Comparison of ENCODE assay signal across 14 cellular contexts in genomic region chr1:30033276-30034104, GRCh38.
DNase-seq lines count a peak whose midpoint lies in the region; ATAC-seq and TF ChIP-seq lines count a peak whose summit lies in the region.
"Had no signal": no experiment of that assay in that cellular context is flagged by ENCODE, and none has a peak within 500 bp of the region (broad histone marks: within the 10 kb centered on the region; RNA-seq: fewer than 3 reads in every experiment).

No MANE protein-coding gene starts in this region.

- H3K4me1 Mint-ChIP-seq in natural killer cell treated with Interleukin-12 subunit alpha and Interleukin-12 subunit beta and Interleukin-15 and Interleukin-18, amount 100 ng/mL, for 72 hours (ENCODE audit: low read depth in 2 of 2) = peaks cover 0 to 3% of the 10 kb centered on the region in 2 donors
- H3K4me1 Mint-ChIP-seq in natural killer cell = no peaks in the 10 kb centered on the region
- H3K4me1 Mint-ChIP-seq: CD8-positive, alpha-beta memory T cell; IgD-negative memory B cell had no signal

- H3K4me3 Mint-ChIP-seq in natural killer cell treated with Interleukin-12 subunit alpha and Interleukin-12 subunit beta and Interleukin-15 and Interleukin-18, amount 100 ng/mL, for 72 hours = no peak overlapping the region
- no peak overlapping the region for H3K4me3 Mint-ChIP-seq in natural killer cell
- H3K4me3 Mint-ChIP-seq: CD8-positive, alpha-beta memory T cell; IgD-negative memory B cell had no signal

- no peaks in the 10 kb centered on the region for H3K4me1 ChIP-seq in lung (ENCODE audit: control insufficient read depth in 2 of 2, insufficient read depth in 2 of 2, low read length in 2 of 2)
- H3K4me1 ChIP-seq: BLaER1 treated with 17β-estradiol and CSF1 and Interleukin-3, amounts not matched to agents 10 nM and 100 nM had no signal

- H3K9me3 Mint-ChIP-seq in natural killer cell treated with Interleukin-12 subunit alpha and Interleukin-12 subunit beta and Interleukin-15 and Interleukin-18, amount 100 ng/mL, for 72 hours = peaks cover 2% of the 10 kb centered on the region
- H3K9me3 Mint-ChIP-seq in natural killer cell = peaks cover 2% of the 10 kb centered on the region in 2 donors

- H3K4me3 ChIP-seq in lung = no peak overlapping the region
- H3K4me3 ChIP-seq: BLaER1 treated with 17β-estradiol and CSF1 and Interleukin-3, amounts not matched to agents 10 nM and 100 nM had no signal

- intact Hi-C loops in natural killer cell (cut with micrococcal nuclease) = no loop called here

- peak; percentile 5 for DNase-seq in natural killer cell treated with Interleukin-12 subunit alpha and Interleukin-12 subunit beta and Interleukin-15 and Interleukin-18, amount 100 ng/mL, for 72 hours (ENCODE audit: low spot score)
- DNase-seq in natural killer cell (no peak), lung (ENCODE audit: low spot score) (peak; percentile 24), ureter (ENCODE audit: low spot score) (peak; percentile 15), islet precursor cell (no peak), AML-193 (lab: John Stamatoyannopoulos, UW) (no peak)
- peak; percentile 17 for DNase-seq in activated CD8-positive, alpha-beta memory T cell treated with anti-CD3 and anti-CD28 coated beads, Interleukin-2, amount 50 U/mL, for 48 hours
- DNase-seq: CD8-positive, alpha-beta memory T cell; Kasumi-1; NCI-H446 treated with DMSO at 0.1 percent for 48 hours; RPMI8226 had no signal

- H3K27ac ChIP-seq in lung (ENCODE audit: low read depth in 1 of 2, low read length in 1 of 2) = no peak overlapping the region
- H3K27ac ChIP-seq: BLaER1 treated with 17β-estradiol and CSF1 and Interleukin-3, amounts not matched to agents 10 nM and 100 nM had no signal

- H3K27me3 ChIP-seq in lung (ENCODE audit: control insufficient read depth, insufficient read depth) = no peaks in the 10 kb centered on the region
- H3K27me3 ChIP-seq: BLaER1 treated with 17β-estradiol and CSF1 and Interleukin-3, amounts not matched to agents 10 nM and 100 nM had no signal

- TF ChIP-seq CTCF in natural killer cell (IDR thresholded peaks at IDR 0.05) = no peak
- TF ChIP-seq CTCF in lung (IDR thresholded peaks at IDR 0.05; ENCODE audit: control extremely low read depth, extremely low read depth) = no peak

- no peak overlapping the region for H3K27ac Mint-ChIP-seq in natural killer cell treated with Interleukin-12 subunit alpha and Interleukin-12 subunit beta and Interleukin-15 and Interleukin-18, amount 100 ng/mL, for 72 hours
- no peak overlapping the region for H3K27ac Mint-ChIP-seq in natural killer cell
- H3K27ac Mint-ChIP-seq: CD8-positive, alpha-beta memory T cell had no signal

- ATAC-seq in natural killer cell treated with Interleukin-12 subunit alpha and Interleukin-12 subunit beta and Interleukin-15 and Interleukin-18, amount 100 ng/mL, for 72 hours = no peak
- ATAC-seq in natural killer cell = no peak
- no peak for ATAC-seq in lung (ENCODE audit: insufficient read depth, low FRiP score)
- ATAC-seq in HG02938 (IDR thresholded peaks at IDR 0.05; ENCODE audit: unreplicated experiment) = no peak

- 87 to 93% methylated on average over 8 of the region's 8 CpGs for WGBS in lung, 2 donors

- H3K27me3 Mint-ChIP-seq in natural killer cell treated with Interleukin-12 subunit alpha and Interleukin-12 subunit beta and Interleukin-15 and Interleukin-18, amount 100 ng/mL, for 72 hours = peaks cover 17 to 41% of the 10 kb centered on the region in 2 donors
- H3K27me3 Mint-ChIP-seq in natural killer cell (ENCODE audit: low read depth in 2 of 2) = peaks cover 23 to 29% of the 10 kb centered on the region in 2 donors

- peaks cover 0 to 4% of the 10 kb centered on the region in 2 donors for H3K9me3 ChIP-seq in lung (ENCODE audit: control insufficient read depth in 2 of 2, insufficient read depth in 1 of 2, low read length in 1 of 2)

- no peaks in the 10 kb centered on the region for H3K36me3 ChIP-seq in lung (ENCODE audit: control insufficient read depth in 2 of 2, insufficient read depth in 2 of 2, low read length in 2 of 2)
- H3K36me3 ChIP-seq: BLaER1 treated with 17β-estradiol and CSF1 and Interleukin-3, amounts not matched to agents 10 nM and 100 nM had no signal

- peaks cover 5% of the 10 kb centered on the region for H3K36me3 Mint-ChIP-seq in natural killer cell treated with Interleukin-12 subunit alpha and Interleukin-12 subunit beta and Interleukin-15 and Interleukin-18, amount 100 ng/mL, for 72 hours
- no peaks in the 10 kb centered on the region for H3K36me3 Mint-ChIP-seq in natural killer cell
- H3K36me3 Mint-ChIP-seq: IgD-negative memory B cell had no signal

Comparison
In these comparisons a context has a peak if more than half of its experiments do, and no peak if none do; other contexts are left out.
1. DNase-seq: peak in natural killer cell treated with Interleukin-12 subunit alpha and Interleukin-12 subunit beta and Interleukin-15 and Interleukin-18, amount 100 ng/mL, for 72 hours (single experiment), activated CD8-positive, alpha-beta memory T cell treated with anti-CD3 and anti-CD28 coated beads, Interleukin-2, amount 50 U/mL, for 48 hours (single experiment), lung (single experiment) and ureter (single experiment); none in natural killer cell (single experiment), islet precursor cell (single experiment) and AML-193 (0 of 2).